In genomic region chr20:50475879-50476292, GRCh38 we compare ENCODE assay signal across 13 cellular contexts. TPM values are rescaled to one million over a fixed set of nuclear protein-coding genes. Genes with fewer than 3 reads are reported as not detected.
DNase-seq lines count a peak whose midpoint lies in the region; ATAC-seq and TF ChIP-seq lines count a peak whose summit lies in the region.
"Had no signal": no experiment of that assay in that cellular context is flagged by ENCODE, and none has a peak within 500 bp of the region (broad histone marks: within the 10 kb centered on the region; RNA-seq: fewer than 3 reads in every experiment).

No MANE protein-coding gene starts in this region.

- H3K4me1 ChIP-seq in SK-N-SH (ENCODE audit: control insufficient read depth in 1 of 2, insufficient read depth in 2 of 2, low read depth in 1 of 2, low read length in 1 of 2) (no peaks in the 10 kb centered on the region; a peak in 1 of 4 replicates), upper lobe of right lung (peaks cover 12% of the 10 kb centered on the region)

- WGBS in SK-N-SH (ENCODE audit: low lambda C conversion rate), result 85% methylated on average over 12 of the region's 12 CpGs

- H3K9me3 ChIP-seq in SK-N-SH, result no peaks in the 10 kb centered on the region
- no peaks in the 10 kb centered on the region for H3K9me3 ChIP-seq in upper lobe of right lung

- H3K27ac ChIP-seq in SK-N-SH (ENCODE audit: low read depth in 2 of 2, low read length in 1 of 2) (no peak overlapping the region), upper lobe of right lung (peak overlapping the region; percentile 47)

- no peaks in the 10 kb centered on the region for H3K27me3 ChIP-seq in SK-N-SH (ENCODE audit: insufficient read depth)
- H3K27me3 ChIP-seq in upper lobe of right lung, result no peaks in the 10 kb centered on the region

- H3K36me3 ChIP-seq in SK-N-SH (replicated peaks in 1 of 2; ENCODE audit: control insufficient read depth in 1 of 2, insufficient read depth in 2 of 2, low read length in 1 of 2), result no peaks in the 10 kb centered on the region
- H3K36me3 ChIP-seq in upper lobe of right lung, result no peaks in the 10 kb centered on the region

- no peaks in the 10 kb centered on the region for H3K36me3 Mint-ChIP-seq in activated B cell treated with CpG ODN at 0.5 μM for 24 hours (ENCODE audit: low read depth)

- no peaks in the 10 kb centered on the region for H3K79me2 ChIP-seq in SK-N-SH (ENCODE audit: insufficient read depth)

- CTCF ChIA-PET in SK-N-SH (lab: Yijun Ruan, JAX) (interaction anchor here (0.7 to 16.2 kb wide), 5 partner anchors 8 to 290 kb away, joined by 3 to 281 read pairs (median 3); partner anchors contain the start of gene CEBPB), activated B cell treated with CpG ODN at 0.5 μM for 24 hours (lab: Charles Lee) (interaction anchor here (1.1 kb wide), 1 partner anchor 97 kb away, joined by 3 read pairs; no protein-coding TSS in a partner anchor)

- ATAC-seq in SK-N-SH treated with all-trans-retinoic acid at 6 μM for 48 hours (no peak), activated B cell treated with CpG ODN at 0.5 μM for 24 hours (ENCODE audit: low read depth) (no peak), upper lobe of right lung (peak; percentile 46), HG03095 (IDR thresholded peaks at IDR 0.05; ENCODE audit: unreplicated experiment) (no peak), GM19023 (IDR thresholded peaks at IDR 0.05; ENCODE audit: unreplicated experiment) (no peak)
- ATAC-seq: effector memory CD8-positive, alpha-beta T cell had no signal

- peak overlapping the region; percentile 31; the same call in 1 of the 2 replicates for H2AFZ ChIP-seq in SK-N-SH (ENCODE audit: low read depth)

- H3K4me3 ChIP-seq in SK-N-SH (ENCODE audit: low read depth in 2 of 2, low read length in 1 of 2) (no peak overlapping the region), upper lobe of right lung (no peak overlapping the region)
- H3K4me3 ChIP-seq: lung had no signal

- DNase-seq in SK-N-SH, result no peak
- no peak for DNase-seq in activated B cell treated with CpG ODN at 0.5 μM for 24 hours
- DNase-seq in hepatic stellate cell (ENCODE audit: low spot score), result peak; percentile 35
- DNase-seq in upper lobe of right lung, result no peak
- no peak for DNase-seq in NCI-H82 treated with DMSO at 0.1 percent for 48 hours (lab: John Stamatoyannopoulos, UW; ENCODE audit: unreplicated experiment)
- DNase-seq: activated T-cell treated with anti-CD3 and anti-CD28 coated beads, Interleukin-2, amount 50 U/mL, for 1 hour; effector memory CD8-positive, alpha-beta T cell; NCI-H187 treated with DMSO at 0.1 percent for 48 hours; stimulated activated naive CD4-positive, alpha-beta T cell treated with Interleukin-2 at 50 U/mL for 16 hours had no signal

- H3K9me2 ChIP-seq in SK-N-SH, result no peaks in the 10 kb centered on the region

- no peaks in the 10 kb centered on the region for H3F3A ChIP-seq in SK-N-SH (replicated peaks; ENCODE audit: insufficient read depth)

- H3K9ac ChIP-seq in SK-N-SH, result no peak overlapping the region

- TF ChIP-seq EP300 in SK-N-SH (IDR thresholded peaks at IDR 0.05; ENCODE audit: borderline replicate concordance in 1 of 2, low read depth in 1 of 2, low read length in 1 of 2), result no peak

- intact Hi-C loops in activated B cell treated with CpG ODN at 0.5 μM for 24 hours (cut with micrococcal nuclease), result no loop called here
- intact Hi-C loops in upper lobe of right lung (cut with DNase I), result loop anchor here (10.0 kb wide), 1 partner anchor 99 kb away; no protein-coding TSS in a partner anchor

- H3K4me1 Mint-ChIP-seq in activated B cell treated with CpG ODN at 0.5 μM for 24 hours, result peaks cover 50% of the 10 kb centered on the region

- TF ChIP-seq RAD21 in SK-N-SH (IDR thresholded peaks at IDR 0.05; ENCODE audit: low read length), result no peak

- no peaks in the 10 kb centered on the region for H3K9me3 Mint-ChIP-seq in activated B cell treated with CpG ODN at 0.5 μM for 24 hours
- H3K9me3 Mint-ChIP-seq: effector memory CD8-positive, alpha-beta T cell had no signal

- H3K4me3 Mint-ChIP-seq in activated B cell treated with CpG ODN at 0.5 μM for 24 hours, result no peak overlapping the region
- H3K4me3 Mint-ChIP-seq: effector memory CD8-positive, alpha-beta T cell had no signal

- H3K27me3 Mint-ChIP-seq in activated B cell treated with CpG ODN at 0.5 μM for 24 hours, result no peaks in the 10 kb centered on the region

- H3K4me2 ChIP-seq in SK-N-SH, result no peak overlapping the region

- TF ChIP-seq CTCF in SK-N-SH (IDR thresholded peaks at IDR 0.05) (no peak), activated B cell treated with CpG ODN at 0.5 μM for 24 hours (IDR thresholded peaks at IDR 0.05) (no peak), upper lobe of right lung (IDR thresholded peaks at IDR 0.05) (no peak)

- POLR2A ChIA-PET in SK-N-SH (lab: Yijun Ruan, JAX), result no interaction called here
- POLR2A ChIA-PET in activated B cell treated with CpG ODN at 0.5 μM for 24 hours (lab: Charles Lee), result interaction anchor here (0.7 to 1.2 kb wide), 2 partner anchors 41 to 48 kb away, joined by 4 to 9 read pairs; no protein-coding TSS in a partner anchor

- peak overlapping the region; percentile 31 for H3K27ac Mint-ChIP-seq in activated B cell treated with CpG ODN at 0.5 μM for 24 hours
- H3K27ac Mint-ChIP-seq: effector memory CD8-positive, alpha-beta T cell had no signal

- no peaks in the 10 kb centered on the region for H4K20me1 ChIP-seq in SK-N-SH (ENCODE audit: insufficient read depth)

TF ChIP-seq in SK-N-SH, 30 proteins besides CTCF, POLR2A, EP300 and RAD21 (continues in another document):
- TF ChIP-seq FOXJ3 (CRISPR knock-in tag; IDR thresholded peaks at IDR 0.05) (no peak), MAX (IDR thresholded peaks at IDR 0.05; ENCODE audit: low read depth) (no peak), CHD2 (IDR thresholded peaks at IDR 0.05; ENCODE audit: low read length, partially characterized antibody) (no peak), RXRA (IDR thresholded peaks at IDR 0.05; ENCODE audit: borderline replicate concordance, low read depth) (no peak), EZH2phosphoT487 (IDR thresholded peaks at IDR 0.05; ENCODE audit: borderline replicate concordance, low read depth) (no peak), RCOR1 (IDR thresholded peaks at IDR 0.05; ENCODE audit: low read length) (no peak), SMC3 (IDR thresholded peaks at IDR 0.05; ENCODE audit: low read depth, low read length) (no peak), GABPA (IDR thresholded peaks at IDR 0.05; ENCODE audit: low read depth) (no peak), RFX5 (IDR thresholded peaks at IDR 0.05; ENCODE audit: low read length) (no peak), FOXM1 (IDR thresholded peaks at IDR 0.05; ENCODE audit: low read depth) (no peak), NRF1 (IDR thresholded peaks at IDR 0.05; ENCODE audit: low read depth, low read length) (no peak), USF1 (IDR thresholded peaks at IDR 0.05; ENCODE audit: borderline replicate concordance, low read depth) (no peak), TEAD4 (IDR thresholded peaks at IDR 0.05; ENCODE audit: borderline replicate concordance, insufficient read depth) (no peak)

TF ChIP-seq in SK-N-SH treated with all-trans-retinoic acid at 6 μM for 48 hours, 23 proteins besides CTCF, POLR2A, EP300 and RAD21:
- TF ChIP-seq ZNF565 (CRISPR knock-in tag; conservative IDR thresholded peaks at IDR 0.05; ENCODE audit: low read depth) (no peak), OSR1 (CRISPR knock-in tag; IDR thresholded peaks at IDR 0.05) (no peak), CSRNP3 (CRISPR knock-in tag; IDR thresholded peaks at IDR 0.05) (no peak), ESRRG (CRISPR knock-in tag; IDR thresholded peaks at IDR 0.05) (no peak), SNAI2 (CRISPR knock-in tag; IDR thresholded peaks at IDR 0.05) (no peak), ZC3H10 (CRISPR knock-in tag; IDR thresholded peaks at IDR 0.05) (no peak), GLIS3 (CRISPR knock-in tag; IDR thresholded peaks at IDR 0.05) (no peak), CSDC2 (CRISPR knock-in tag; IDR thresholded peaks at IDR 0.05) (no peak), PPARA (CRISPR knock-in tag; IDR thresholded peaks at IDR 0.05; ENCODE audit: borderline replicate concordance) (no peak)
TF ChIP-seq in SK-N-SH treated with all-trans-retinoic acid at 6 μM for 48 hours: peak in this region for 0.

RNA-seq across cellular contexts. Expression of gene PTPN1, which starts 34.3 kb away (rescaled TPM):
- polyA plus RNA-seq in SK-N-SH (2012; rRNA removed), result 23.6 and 25.2 TPM in 2 replicates
- polyA plus RNA-seq in SK-N-SH (2012; cell fraction: cytosol; rRNA removed), result 26.2 and 27.0 TPM in 2 replicates
- polyA plus RNA-seq in SK-N-SH (2012; cell fraction: nucleus; rRNA removed), result 25.5 and 40.8 TPM in 2 replicates
- total RNA-seq in activated B cell treated with CpG ODN at 0.5 μM for 24 hours, result 212 and 227 TPM in 2 replicates
- 101 TPM for total RNA-seq in upper lobe of right lung
